Comparison of ENCODE assay signal across 32 cellular contexts in genomic region chr7:14931511-14932215, GRCh38. TPM values are rescaled to one million over a fixed set of nuclear protein-coding genes. Genes with fewer than 3 reads are reported as not detected.
"Had no signal": no experiment of that assay in that cellular context is flagged by ENCODE, and none has a peak within 500 bp of the region (broad histone marks: within the 10 kb centered on the region; RNA-seq: fewer than 3 reads in every experiment).

No MANE protein-coding gene starts in this region.

- H3K27ac Mint-ChIP-seq: activated CD4-positive, alpha-beta T cell treated with anti-CD3 and anti-CD28 coated beads, Interleukin-2, amount 10 ng/mL, durations not matched to agents 24 days and 14 days; activated CD8-positive, alpha-beta T cell treated with anti-CD3 and anti-CD28 coated beads for 36 hours; activated naive CD4-positive, alpha-beta T cell treated with anti-CD3 and anti-CD28 coated beads, Interleukin-2, amount 50 U/mL, for 24 hours; activated naive CD8-positive, alpha-beta T cell treated with anti-CD3 and anti-CD28 coated beads, Interleukin-2, amount 10 ng/mL, durations not matched to agents 7 days and 5 days; activated T-cell treated with anti-CD3 and anti-CD28 coated beads, Interleukin-2, amount 50 U/mL, for 24 hours; activated T-helper 2 cell treated with anti-CD3 and anti-CD28 coated beads, Interferon-gamma antibody, Interleukin-2, Interleukin-4, amounts not matched to agents 10 μg/mL and 5 μg/mL and 100 μg/mL, durations not matched to agents 14 hours and 24 hours and 36 hours; brain had no signal

- H3K4me3 Mint-ChIP-seq: activated CD4-positive, alpha-beta T cell treated with anti-CD3 and anti-CD28 coated beads, Interleukin-2, amount 10 ng/mL, durations not matched to agents 24 days and 14 days; activated CD8-positive, alpha-beta T cell treated with anti-CD3 and anti-CD28 coated beads for 36 hours; activated naive CD4-positive, alpha-beta T cell treated with anti-CD3 and anti-CD28 coated beads, Interleukin-2, amount 50 U/mL, for 24 hours; activated naive CD8-positive, alpha-beta T cell treated with anti-CD3 and anti-CD28 coated beads, Interleukin-2, amount 10 ng/mL, durations not matched to agents 7 days and 5 days; activated T-cell treated with anti-CD3 and anti-CD28 coated beads, Interleukin-2, amount 50 U/mL, for 24 hours; brain had no signal

- H3K9me3 Mint-ChIP-seq: activated CD4-positive, alpha-beta T cell treated with anti-CD3 and anti-CD28 coated beads, Interleukin-2, amount 10 ng/mL, durations not matched to agents 24 days and 14 days had no signal

- H3K4me1 Mint-ChIP-seq: activated CD4-positive, alpha-beta T cell treated with anti-CD3 and anti-CD28 coated beads, Interleukin-2, amount 10 ng/mL, durations not matched to agents 24 days and 14 days; activated naive CD4-positive, alpha-beta T cell treated with anti-CD3 and anti-CD28 coated beads, Interleukin-2, amount 50 U/mL, for 24 hours; activated naive CD8-positive, alpha-beta T cell treated with anti-CD3 and anti-CD28 coated beads, Interleukin-2, amount 10 ng/mL, durations not matched to agents 7 days and 5 days had no signal

- H3K27me3 Mint-ChIP-seq: activated CD4-positive, alpha-beta T cell treated with anti-CD3 and anti-CD28 coated beads, Interleukin-2, amount 10 ng/mL, durations not matched to agents 24 days and 14 days; activated CD8-positive, alpha-beta T cell treated with anti-CD3 and anti-CD28 coated beads for 36 hours; activated naive CD4-positive, alpha-beta T cell treated with anti-CD3 and anti-CD28 coated beads, Interleukin-2, amount 50 U/mL, for 24 hours; activated naive CD8-positive, alpha-beta T cell treated with anti-CD3 and anti-CD28 coated beads, Interleukin-2, amount 10 ng/mL, durations not matched to agents 7 days and 5 days; activated T-cell treated with anti-CD3 and anti-CD28 coated beads, Interleukin-2, amount 50 U/mL, for 24 hours had no signal

- DNase-seq: activated CD4-positive, alpha-beta T cell treated with anti-CD3 and anti-CD28 coated beads, Interleukin-2, amount 10 ng/mL, durations not matched to agents 24 days and 14 days; activated CD4-positive, alpha-beta T cell treated with anti-CD3 and anti-CD28 coated beads, Interleukin-2, amount 50 U/mL, for 4 hours; activated CD8-positive, alpha-beta T cell treated with anti-CD3 and anti-CD28 coated beads for 36 hours; activated gamma-delta T cell; activated naive CD4-positive, alpha-beta T cell treated with Interleukin-2 at 50 U/mL for 16 hours; activated naive CD8-positive, alpha-beta T cell treated with anti-CD3 and anti-CD28 coated beads, Interleukin-2, amount 10 ng/mL, durations not matched to agents 7 days and 5 days; activated T-cell treated with anti-CD3 and anti-CD28 coated beads, Interleukin-2, amount 50 U/mL, for 24 hours; amygdala; central memory CD4-positive, alpha-beta T cell; Karpas-422; KBM-7; MM.1S; NCI-H1092 treated with DMSO at 0.1 percent for 48 hours; NCI-H1417; NCI-H146; NCI-H187; NCI-H2029 treated with DMSO at 0.1 percent for 48 hours; NCI-H2107; NCI-H2171; NCI-H510A; NCI-H526; NCI-H774; SHP77 treated with DMSO at 0.1 percent for 48 hours; T1000 had no signal

- H3K36me3 Mint-ChIP-seq: activated naive CD4-positive, alpha-beta T cell treated with anti-CD3 and anti-CD28 coated beads, Interleukin-2, amount 50 U/mL, for 24 hours; activated naive CD8-positive, alpha-beta T cell treated with anti-CD3 and anti-CD28 coated beads, Interleukin-2, amount 10 ng/mL, durations not matched to agents 7 days and 5 days; brain had no signal

RNA-seq across cellular contexts. Expression of gene DGKB, which starts 29.1 kb away (rescaled TPM):
- total RNA-seq: activated CD4-positive, alpha-beta T cell treated with anti-CD3 and anti-CD28 coated beads, Interleukin-2, amount 10 ng/mL, durations not matched to agents 24 days and 14 days; activated CD8-positive, alpha-beta memory T cell treated with anti-CD3 and anti-CD28 coated beads for 36 hours; activated CD8-positive, alpha-beta T cell treated with anti-CD3 and anti-CD28 coated beads for 36 hours; activated naive CD8-positive, alpha-beta T cell treated with anti-CD3 and anti-CD28 coated beads, Interleukin-2, amount 10 ng/mL, durations not matched to agents 7 days and 5 days; activated T-helper 2 cell treated with anti-CD3 and anti-CD28 coated beads, Interferon-gamma antibody, Interleukin-2, Interleukin-4, amounts not matched to agents 10 μg/mL and 5 μg/mL and 100 μg/mL, durations not matched to agents 14 hours and 24 hours and 36 hours; ascending aorta; RPMI7951; T-helper 1 cell treated with Interleukin-12 subunit alpha and Interleukin-12 subunit beta and Interleukin-4 antibody, amounts not matched to agents 30 ng/mL and 1 ng/mL, for 36 hours; T-helper 2 cell treated with Interferon-gamma antibody and Interleukin-4, amounts not matched to agents 100 ng/mL and 5 ng/mL, for 36 hours had no signal
